In the genomic region with DNA sequence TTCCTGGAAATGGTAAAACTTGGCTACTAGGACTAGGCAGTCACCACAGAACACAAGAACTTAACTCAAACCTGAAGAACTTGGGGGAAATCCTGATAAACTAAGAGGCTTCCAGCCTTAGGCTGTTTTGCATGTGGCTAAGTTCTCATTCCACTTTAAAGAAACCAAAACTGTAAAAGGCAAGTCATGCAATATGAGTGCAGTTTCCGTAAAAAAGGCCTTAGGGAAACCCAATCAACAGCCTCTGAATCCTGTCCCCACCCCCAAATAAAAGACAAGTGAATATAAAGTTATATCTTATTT, we compare ENCODE assay signal across 11 cellular contexts.
DNase-seq lines count a peak whose midpoint lies in the region; ATAC-seq and TF ChIP-seq lines count a peak whose summit lies in the region.
"Had no signal": no experiment of that assay in that cellular context is flagged by ENCODE, and none has a peak within 500 bp of the region (broad histone marks: within the 10 kb centered on the region; RNA-seq: fewer than 3 reads in every experiment).

No MANE protein-coding gene starts in this region.

- TF ChIP-seq CTCF in spleen (IDR thresholded peaks at IDR 0.05 in 8 of 11, conservative IDR thresholded peaks at IDR 0.05 in 3 of 11) = no peak
- TF ChIP-seq CTCF in GM10248 (IDR thresholded peaks at IDR 0.05; ENCODE audit: control extremely low read depth, extremely low read depth, low read depth, missing control alignments) = no peak

- H3K36me3 Mint-ChIP-seq in activated T-cell treated with anti-CD3 and anti-CD28 coated beads, Interleukin-2, amount 50 U/mL, for 4 hours (ENCODE audit: insufficient read depth) = no peaks in the 10 kb centered on the region

- no peak for DNase-seq in activated T-cell treated with anti-CD3 and anti-CD28 coated beads, Interleukin-2, amount 50 U/mL, for 4 hours
- DNase-seq in activated T-cell treated with anti-CD3 and anti-CD28 coated beads for 4 hours (no peak), spleen (no peak), HAP-1 (ENCODE audit: low spot score in 2 of 2) (no peak), DMS 273 treated with DMSO at 0.1 percent for 48 hours (lab: John Stamatoyannopoulos, UW) (no peak), GM10248 (ENCODE audit: extremely low spot score) (no peak)
- DNase-seq: MG63 had no signal

- in situ Hi-C loops in HAP-1 (cut with MboI; ENCODE audit: low sequenced_read_pairs) = loop anchor here (5.0 to 10.0 kb wide), 2 partner anchors 208 to 241 kb away; no protein-coding TSS in a partner anchor

- H3K4me1 ChIP-seq in spleen = peaks cover 15 to 55% (median 29%) of the 10 kb centered on the region in 6 donors
- no peaks in the 10 kb centered on the region for H3K4me1 ChIP-seq in HAP-1

- no peak overlapping the region for H3K4me3 Mint-ChIP-seq in activated T-cell treated with anti-CD3 and anti-CD28 coated beads, Interleukin-2, amount 50 U/mL, for 4 hours
- H3K4me3 Mint-ChIP-seq: dendritic cell treated with granulocyte-macrophage colony-stimulating factor and Interleukin-4, amounts not matched to agents 40 ng/mL and 50 ng/mL, for 4 days; T-helper 1 cell treated with Interleukin-12 subunit alpha and Interleukin-12 subunit beta and Interleukin-4 antibody, amounts not matched to agents 30 μg/mL and 1 μg/mL, for 36 hours had no signal

- TF ChIP-seq POLR2A in spleen (IDR thresholded peaks at IDR 0.05) = no peak

- CTCF ChIA-PET in GM10248 (lab: Yijun Ruan, JAX) = interaction anchor here (0.8 to 3.0 kb wide), 14 partner anchors 9 to 242 kb away, joined by 3 to 97 read pairs (median 10); a partner anchor contains a TSS

- peak overlapping the region in 6 of 8 donors; percentile 1 to 64 (median 49) for H3K27ac ChIP-seq in spleen

- POLR2A ChIA-PET in GM10248 (lab: Yijun Ruan, JAX) = no interaction called here

- H3K27me3 ChIP-seq in spleen (replicated peaks in 1 of 7) (no peaks in the 10 kb centered on the region), HAP-1 (ENCODE audit: low read depth) (no peaks in the 10 kb centered on the region)
- H3K27me3 ChIP-seq: MG63 had no signal

- peak; percentile 74 to 75 for ATAC-seq in activated T-cell treated with anti-CD3 and anti-CD28 coated beads, Interleukin-2, amount 50 U/mL, for 4 hours
- ATAC-seq in GM21825 (IDR thresholded peaks at IDR 0.05; ENCODE audit: unreplicated experiment) (peak; percentile 59), HG03460 (IDR thresholded peaks at IDR 0.05; ENCODE audit: unreplicated experiment) (peak; percentile 62)

- peaks cover 0 to 23% (median 6%) of the 10 kb centered on the region in 6 donors for H3K36me3 ChIP-seq in spleen
- no peaks in the 10 kb centered on the region for H3K36me3 ChIP-seq in HAP-1 (replicated peaks)
- H3K36me3 ChIP-seq: MG63 had no signal

- intact Hi-C loops in spleen (cut with DNase I; ENCODE audit: low total_unique reads) = loop anchor here (5.0 kb wide), 1 partner anchor 211 kb away; no protein-coding TSS in a partner anchor

- H3K9me3 Mint-ChIP-seq in activated T-cell treated with anti-CD3 and anti-CD28 coated beads, Interleukin-2, amount 50 U/mL, for 4 hours = no peaks in the 10 kb centered on the region
- H3K9me3 Mint-ChIP-seq: dendritic cell treated with granulocyte-macrophage colony-stimulating factor and Interleukin-4, amounts not matched to agents 40 ng/mL and 50 ng/mL, for 4 days; T-helper 1 cell treated with Interleukin-12 subunit alpha and Interleukin-12 subunit beta and Interleukin-4 antibody, amounts not matched to agents 30 μg/mL and 1 μg/mL, for 36 hours had no signal

- 32 to 36% (median 35%) methylated on average over 1 of the region's 1 CpG for WGBS in spleen, 5 donors

- H3K4me3 ChIP-seq in spleen = no peak overlapping the region
- no peak overlapping the region for H3K4me3 ChIP-seq in HAP-1
- H3K4me3 ChIP-seq: MG63 had no signal

- H3K9me3 ChIP-seq in spleen = no peaks in the 10 kb centered on the region
- H3K9me3 ChIP-seq in HAP-1 = no peaks in the 10 kb centered on the region
- H3K9me3 ChIP-seq: MG63 had no signal

- H3K4me1 Mint-ChIP-seq in activated T-cell treated with anti-CD3 and anti-CD28 coated beads, Interleukin-2, amount 50 U/mL, for 4 hours (ENCODE audit: low read depth) = peaks cover 10% of the 10 kb centered on the region

- H3K27me3 Mint-ChIP-seq in activated T-cell treated with anti-CD3 and anti-CD28 coated beads, Interleukin-2, amount 50 U/mL, for 4 hours (ENCODE audit: low read depth) = no peaks in the 10 kb centered on the region
- H3K27me3 Mint-ChIP-seq: dendritic cell treated with granulocyte-macrophage colony-stimulating factor and Interleukin-4, amounts not matched to agents 40 ng/mL and 50 ng/mL, for 4 days had no signal
